Comparison of ENCODE assay signal across 8 cellular contexts in genomic region chr4:6268650-6269399, GRCh38.
A peak's percentile ranks its signal among the peaks of the same experiment; 100 is the strongest.
DNase-seq lines count a peak whose midpoint lies in the region; ATAC-seq and TF ChIP-seq lines count a peak whose summit lies in the region.

No MANE protein-coding gene starts in this region.

- H4K20me1 ChIP-seq in MM.1S (ENCODE audit: insufficient read depth, low read length) = no peaks in the 10 kb centered on the region

- DNase-seq in MM.1S (no peak), epithelial cell of esophagus (ENCODE audit: low read depth) (no peak), retinal pigment epithelial cell (ENCODE audit: low read depth) (no peak), islet precursor cell (no peak), HuH-7.5 (ENCODE audit: low spot score) (no peak), GDM1 (lab: John Stamatoyannopoulos, UW) (no peak)
- no peak for DNase-seq in activated effector memory CD4-positive, alpha-beta T cell treated with Interleukin-2 at 50 U/mL for 16 hours

- no peaks in the 10 kb centered on the region for H3K9me3 ChIP-seq in MM.1S (replicated peaks; ENCODE audit: insufficient read depth, low read length)

- H3K4me3 ChIP-seq in MM.1S (ENCODE audit: low read length) (peak overlapping the region; percentile 55), epithelial cell of esophagus (ENCODE audit: low read length) (peak overlapping the region; percentile 26), retinal pigment epithelial cell (ENCODE audit: low read length) (peak overlapping the region; percentile 39)

- peak overlapping the region; percentile 79 for H3K4me2 ChIP-seq in MM.1S (ENCODE audit: low read depth, low read length)

- no peaks in the 10 kb centered on the region for H3F3A ChIP-seq in MM.1S (ENCODE audit: insufficient read depth, low read length)

- ATAC-seq in GM18867 (IDR thresholded peaks at IDR 0.05; ENCODE audit: unreplicated experiment) = peak; percentile 13

- peak overlapping the region; percentile 87 for H2AFZ ChIP-seq in MM.1S (ENCODE audit: low read length)

- H3K27me3 ChIP-seq in MM.1S (replicated peaks; ENCODE audit: insufficient read depth, low read length) = no peaks in the 10 kb centered on the region

- no peaks in the 10 kb centered on the region for H3K36me3 ChIP-seq in MM.1S (replicated peaks; ENCODE audit: insufficient read depth, low read length)

- TF ChIP-seq CTCF in MM.1S (IDR thresholded peaks at IDR 0.05; ENCODE audit: low read length) (no peak), epithelial cell of esophagus (IDR thresholded peaks at IDR 0.05; ENCODE audit: insufficient read depth, low read depth, low read length, missing control alignments) (no peak), retinal pigment epithelial cell (conservative IDR thresholded peaks at IDR 0.05; ENCODE audit: low read depth, low read length) (no peak)

- H3K9ac ChIP-seq in MM.1S (ENCODE audit: low read length) = peak overlapping the region; percentile 30; the same call in 1 of the 2 replicates

- peaks cover 5% of the 10 kb centered on the region for H3K4me1 ChIP-seq in MM.1S (ENCODE audit: low read length)

- peaks cover 5% of the 10 kb centered on the region for H3K79me2 ChIP-seq in MM.1S (ENCODE audit: low read length)

- no peak overlapping the region for H3K27ac ChIP-seq in MM.1S (ENCODE audit: low read length)

- H3K9me2 ChIP-seq in MM.1S (replicated peaks; ENCODE audit: insufficient read depth, low read length) = no peaks in the 10 kb centered on the region
